Comparison of ENCODE assay signal across 8 cellular contexts in the genomic region with DNA sequence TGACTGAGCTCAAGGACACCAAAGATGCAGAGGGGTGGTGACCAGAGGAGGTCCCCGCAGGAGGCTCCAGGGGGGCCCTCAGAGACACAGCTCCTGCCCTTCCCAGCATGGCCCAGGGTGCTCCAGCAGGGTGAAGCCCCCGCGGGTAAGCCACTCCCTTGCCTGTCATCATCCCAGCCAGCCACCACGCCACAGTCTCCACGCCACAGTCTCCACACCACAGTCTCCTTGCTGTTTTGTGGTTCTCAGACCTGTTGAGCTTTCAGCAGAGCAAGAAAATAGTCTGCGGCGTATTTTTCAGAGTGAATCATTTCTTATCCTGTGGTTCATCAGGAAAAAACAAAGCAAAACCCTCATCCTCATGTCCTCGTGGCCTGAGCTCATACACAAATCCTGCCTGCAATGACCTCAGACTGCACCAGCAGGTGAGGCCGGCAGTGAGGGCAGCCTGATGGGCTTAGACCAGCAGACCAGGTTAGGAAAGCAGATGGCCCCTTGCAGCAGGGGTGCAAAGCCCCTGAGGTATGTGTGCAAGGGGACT.
A peak's percentile ranks its signal among the peaks of the same experiment; 100 is the strongest.
DNase-seq lines count a peak whose midpoint lies in the region; ATAC-seq and TF ChIP-seq lines count a peak whose summit lies in the region.

No MANE protein-coding gene starts in this region.

- ATAC-seq in GM18907 (IDR thresholded peaks at IDR 0.05; ENCODE audit: unreplicated experiment) (no peak), GM18505 (IDR thresholded peaks at IDR 0.05; ENCODE audit: unreplicated experiment) (no peak)

- no peaks in the 10 kb centered on the region for H3K36me3 ChIP-seq in effector memory CD4-positive, alpha-beta T cell (ENCODE audit: control insufficient read depth, insufficient read depth, low read length)

- H3K4me1 ChIP-seq in effector memory CD4-positive, alpha-beta T cell (ENCODE audit: control insufficient read depth, insufficient read depth, low read length, poor library complexity, severe bottlenecking): peaks cover 38% of the 10 kb centered on the region

- no peak overlapping the region for H3K27ac ChIP-seq in effector memory CD4-positive, alpha-beta T cell (ENCODE audit: insufficient read depth, low read length, poor library complexity, severe bottlenecking)
- no peak overlapping the region for H3K27ac ChIP-seq in caudate nucleus (ENCODE audit: low read depth, low read length)

- peak in 3 of 5 donors; percentile 39 to 80 (median 44) for DNase-seq in T-helper 1 cell
- peak; percentile 59 for DNase-seq in activated T-cell treated with anti-CD3 and anti-CD28 coated beads for 48 hours (ENCODE audit: low read depth)
- peak; percentile 31 to 64 (median 55) for DNase-seq in effector memory CD4-positive, alpha-beta T cell
- DNase-seq in stimulated activated CD8-positive, alpha-beta memory T cell treated with anti-CD3 and anti-CD28 coated beads, Interleukin-2, amount 100 ng/mL, for 1 hour (ENCODE audit: low read depth in 2 of 2): peak; percentile 21 to 48
- no peak for DNase-seq in caudate nucleus (lab: John Stamatoyannopoulos, UW)
- DNase-seq in AG08395 (ENCODE audit: low spot score): no peak

- no peaks in the 10 kb centered on the region for H3K9me3 ChIP-seq in effector memory CD4-positive, alpha-beta T cell (ENCODE audit: control insufficient read depth, low read length)

- TF ChIP-seq POLR2A in GM18505 (IDR thresholded peaks at IDR 0.05; ENCODE audit: borderline replicate concordance, extremely low read depth, insufficient read depth, insufficient read length): no peak

- no peak overlapping the region for H3K4me3 ChIP-seq in effector memory CD4-positive, alpha-beta T cell (ENCODE audit: insufficient read depth, low read depth, low read length, poor library complexity, severe bottlenecking)

- no peaks in the 10 kb centered on the region for H3K27me3 ChIP-seq in effector memory CD4-positive, alpha-beta T cell (replicated peaks; ENCODE audit: control insufficient read depth, insufficient read depth, low read length, poor library complexity, severe bottlenecking)

Comparison
In these comparisons a context has a peak if more than half of its experiments do, and no peak if none do; other contexts are left out.
1. DNase-seq: peak in T-helper 1 cell (3 of 5), activated T-cell treated with anti-CD3 and anti-CD28 coated beads for 48 hours (single experiment), effector memory CD4-positive, alpha-beta T cell (3 of 3) and stimulated activated CD8-positive, alpha-beta memory T cell treated with anti-CD3 and anti-CD28 coated beads, Interleukin-2, amount 100 ng/mL, for 1 hour (2 of 2); none in caudate nucleus (0 of 61) and AG08395 (single experiment).